ENCODE assay signal across 9 cellular contexts in genomic region chr9:113516840-113517577, GRCh38. TPM values are rescaled to one million over a fixed set of nuclear protein-coding genes. Genes with fewer than 3 reads are reported as not detected.
DNase-seq lines count a peak whose midpoint lies in the region; ATAC-seq and TF ChIP-seq lines count a peak whose summit lies in the region.
"Had no signal": no experiment of that assay in that cellular context is flagged by ENCODE, and none has a peak within 500 bp of the region (broad histone marks: within the 10 kb centered on the region; RNA-seq: fewer than 3 reads in every experiment).

No MANE protein-coding gene starts in this region.

- H3K27ac ChIP-seq in DOHH2 (ENCODE audit: low read depth, low read length) (peak overlapping the region; percentile 55), KOPT-K1 (ENCODE audit: low read depth, low read length, poor library complexity, severe bottlenecking) (peak overlapping the region; percentile 85), thyroid gland (peak overlapping the region; percentile 13 to 61 (median 20))

- peak; percentile 92 for ATAC-seq in GM21515 (IDR thresholded peaks at IDR 0.05; ENCODE audit: unreplicated experiment)

- peaks cover 41% of the 10 kb centered on the region for H3K4me1 ChIP-seq in DOHH2 (ENCODE audit: control insufficient read depth, low read length)
- peaks cover 69% of the 10 kb centered on the region for H3K4me1 ChIP-seq in mononuclear cell (ENCODE audit: insufficient read depth, low read length)
- peaks cover 20 to 54% of the 10 kb centered on the region in 2 donors for H3K4me1 ChIP-seq in thyroid gland

- intact Hi-C loops in thyroid gland (cut with DNase I) = loop anchor here (10.0 kb wide), 1 partner anchor 58 kb away; no protein-coding TSS in a partner anchor

- no peak for TF ChIP-seq POLR2A in thyroid gland (IDR thresholded peaks at IDR 0.05)

- no peaks in the 10 kb centered on the region for H3K36me3 ChIP-seq in DOHH2 (ENCODE audit: control insufficient read depth, low read length)
- H3K36me3 ChIP-seq in KOPT-K1 (ENCODE audit: insufficient read depth, low read length) = no peaks in the 10 kb centered on the region
- H3K36me3 ChIP-seq in thyroid gland = no peaks in the 10 kb centered on the region

- no peaks in the 10 kb centered on the region for H3K9me2 ChIP-seq in DOHH2 (replicated peaks; ENCODE audit: control insufficient read depth, low read length)

- H3K79me2 ChIP-seq in DOHH2 (ENCODE audit: control insufficient read depth, low read length) = no peaks in the 10 kb centered on the region

- 35 to 45% methylated on average over 7 of the region's 8 CpGs for WGBS in thyroid gland, 2 donors

- DNase-seq in activated CD8-positive, alpha-beta memory T cell treated with anti-CD3 and anti-CD28 coated beads, Interleukin-2, amount 50 U/mL, for 4 hours = peak; percentile 57
- DNase-seq in thyroid gland (peak; percentile 82 to 92), NCI-H2081 (lab: John Stamatoyannopoulos, UW) (no peak), COLO829 (ENCODE audit: low spot score) (no peak)

- no peaks in the 10 kb centered on the region for H3K9me3 ChIP-seq in DOHH2 (ENCODE audit: control insufficient read depth, insufficient read depth, low read length)
- H3K9me3 ChIP-seq in KOPT-K1 (ENCODE audit: insufficient read depth, low read length, poor library complexity, severe bottlenecking) = no peaks in the 10 kb centered on the region
- H3K9me3 ChIP-seq in mononuclear cell (ENCODE audit: low read depth, low read length) = no peaks in the 10 kb centered on the region
- H3K9me3 ChIP-seq in thyroid gland = no peaks in the 10 kb centered on the region
- H3K9me3 ChIP-seq: heart left ventricle had no signal

- peaks cover 2% of the 10 kb centered on the region; the same call in 1 of the 2 replicates for H3F3A ChIP-seq in DOHH2 (ENCODE audit: control insufficient read depth, insufficient read depth)

- peak overlapping the region; percentile 57 for H3K4me3 ChIP-seq in DOHH2 (ENCODE audit: low read length)
- peak overlapping the region; percentile 47 for H3K4me3 ChIP-seq in mononuclear cell (ENCODE audit: low read length)
- H3K4me3 ChIP-seq in thyroid gland (replicated peaks in 1 of 3) = no peak overlapping the region

- no peaks in the 10 kb centered on the region for H4K20me1 ChIP-seq in DOHH2 (ENCODE audit: control insufficient read depth, insufficient read depth, low read depth, low read length)

- H3K27me3 ChIP-seq in DOHH2 (ENCODE audit: control insufficient read depth, low read length) (no peaks in the 10 kb centered on the region), mononuclear cell (ENCODE audit: insufficient read depth, low read length) (no peaks in the 10 kb centered on the region), thyroid gland (no peaks in the 10 kb centered on the region)
- H3K27me3 ChIP-seq: heart left ventricle had no signal

- TF ChIP-seq CTCF in DOHH2 (IDR thresholded peaks at IDR 0.05; ENCODE audit: low read depth, low read length, poor library complexity, severe bottlenecking) (no peak), thyroid gland (IDR thresholded peaks at IDR 0.05) (no peak)

- peak overlapping the region; percentile 68 for H3K4me2 ChIP-seq in DOHH2 (ENCODE audit: low read length)

RNA-seq across cellular contexts. Expression of gene RGS3, which starts 53.5 kb away (rescaled TPM):
- total RNA-seq in mononuclear cell (15.4 TPM), thyroid gland (10 to 100 TPM; 43.0 to 66.2 (median 55.6) TPM)

Comparison
In these comparisons a context has a peak if more than half of its experiments do, and no peak if none do; other contexts are left out.
1. H3K27ac ChIP-seq: peak in every context shown above with its lines; median percentile 85 in KOPT-K1; 55 in DOHH2; 20 in thyroid gland.
2. H3K4me3 ChIP-seq: peak in DOHH2 (single experiment) and mononuclear cell (single experiment); none in thyroid gland (0 of 3).
3. DNase-seq: peak in activated CD8-positive, alpha-beta memory T cell treated with anti-CD3 and anti-CD28 coated beads, Interleukin-2, amount 50 U/mL, for 4 hours (single experiment) and thyroid gland (2 of 2); none in NCI-H2081 (0 of 2) and COLO829 (single experiment).